Comparison of ENCODE assay signal across 11 cellular contexts in genomic region chr1:36257375-36257767, GRCh38. TPM values are rescaled to one million over a fixed set of nuclear protein-coding genes. Genes with fewer than 3 reads are reported as not detected.
DNase-seq lines count a peak whose midpoint lies in the region; ATAC-seq, FAIRE-seq and TF ChIP-seq lines count a peak whose summit lies in the region.
"Had no signal": no experiment of that assay in that cellular context is flagged by ENCODE, and none has a peak within 500 bp of the region (broad histone marks: within the 10 kb centered on the region; RNA-seq: fewer than 3 reads in every experiment).

No MANE protein-coding gene starts in this region.

- H3K27ac Mint-ChIP-seq in activated T-helper 1 cell treated with anti-CD3 and anti-CD28 coated beads, Interleukin-12 subunit alpha, Interleukin-12 subunit beta, Interleukin-2, Interleukin-4 antibody, amounts not matched to agents 30 ng/mL and 10 ng/mL and 1 ng/mL, durations not matched to agents 14 hours and 24 hours and 36 hours = peak overlapping the region; percentile 40

- no peak overlapping the region for H3K4me3 ChIP-seq in kidney (ENCODE audit: low read length in 2 of 2)

- TF ChIP-seq CTCF in 22Rv1 (IDR thresholded peaks at IDR 0.05) (no peak), kidney (IDR thresholded peaks at IDR 0.05; ENCODE audit: borderline replicate concordance, extremely low read depth, insufficient read depth) (no peak), D721Med (IDR thresholded peaks at IDR 0.05; ENCODE audit: insufficient read depth, missing control alignments) (no peak)

- no peak overlapping the region for H3K4me3 Mint-ChIP-seq in activated T-helper 1 cell treated with anti-CD3 and anti-CD28 coated beads, Interleukin-12 subunit alpha, Interleukin-12 subunit beta, Interleukin-2, Interleukin-4 antibody, amounts not matched to agents 30 ng/mL and 10 ng/mL and 1 ng/mL, durations not matched to agents 14 hours and 24 hours and 36 hours

- H3K9me3 ChIP-seq in kidney (ENCODE audit: control insufficient read depth in 1 of 2, low read length in 2 of 2) = no peaks in the 10 kb centered on the region

- peaks cover 3 to 7% of the 10 kb centered on the region in 2 donors for H3K36me3 ChIP-seq in kidney (ENCODE audit: control insufficient read depth in 1 of 2, insufficient read depth in 2 of 2, low read length in 2 of 2)

- H3K9me3 Mint-ChIP-seq in activated T-helper 1 cell treated with anti-CD3 and anti-CD28 coated beads, Interleukin-12 subunit alpha, Interleukin-12 subunit beta, Interleukin-2, Interleukin-4 antibody, amounts not matched to agents 30 ng/mL and 10 ng/mL and 1 ng/mL, durations not matched to agents 14 hours and 24 hours and 36 hours = no peaks in the 10 kb centered on the region

- peak overlapping the region; percentile 98 for H3K27ac ChIP-seq in 22Rv1
- H3K27ac ChIP-seq in kidney (ENCODE audit: low read depth in 2 of 2, low read length in 2 of 2) = peak overlapping the region; percentile 9 to 70

- H3K27me3 Mint-ChIP-seq in activated T-helper 1 cell treated with anti-CD3 and anti-CD28 coated beads, Interleukin-12 subunit alpha, Interleukin-12 subunit beta, Interleukin-2, Interleukin-4 antibody, amounts not matched to agents 30 ng/mL and 10 ng/mL and 1 ng/mL, durations not matched to agents 14 hours and 24 hours and 36 hours (ENCODE audit: insufficient read depth) = no peaks in the 10 kb centered on the region

- H3K4me1 ChIP-seq in kidney (ENCODE audit: control insufficient read depth in 1 of 2, insufficient read depth in 1 of 2, low read depth in 1 of 2, low read length in 2 of 2) = peaks cover 24 to 25% of the 10 kb centered on the region in 2 donors

- ATAC-seq in GM19328 (IDR thresholded peaks at IDR 0.05; ENCODE audit: unreplicated experiment) = no peak

- TF ChIP-seq POLR2A in GM12892 (IDR thresholded peaks at IDR 0.05; ENCODE audit: low read depth, low read length) = no peak

- no peak for FAIRE-seq in GM12892 (lab: Jason Lieb, UNC)
- FAIRE-seq in kidney (lab: Jason Lieb, UNC) = no peak
- no peak for FAIRE-seq in D721Med (lab: Jason Lieb, UNC)
- FAIRE-seq: islet of Langerhans had no signal

- H3K9ac ChIP-seq in kidney (ENCODE audit: low read length in 2 of 2) = no peak overlapping the region

- H3K4me1 Mint-ChIP-seq in activated T-helper 1 cell treated with anti-CD3 and anti-CD28 coated beads, Interleukin-12 subunit alpha, Interleukin-12 subunit beta, Interleukin-2, Interleukin-4 antibody, amounts not matched to agents 30 ng/mL and 10 ng/mL and 1 ng/mL, durations not matched to agents 14 hours and 24 hours and 36 hours (ENCODE audit: low read depth) = peaks cover 19% of the 10 kb centered on the region

- peaks cover 27% of the 10 kb centered on the region for H3K36me3 Mint-ChIP-seq in activated T-helper 1 cell treated with anti-CD3 and anti-CD28 coated beads, Interleukin-12 subunit alpha, Interleukin-12 subunit beta, Interleukin-2, Interleukin-4 antibody, amounts not matched to agents 30 ng/mL and 10 ng/mL and 1 ng/mL, durations not matched to agents 14 hours and 24 hours and 36 hours (ENCODE audit: low read depth)

- DNase-seq in GM12892 (ENCODE audit: insufficient read length) = peak; percentile 21
- DNase-seq in activated T-helper 1 cell treated with anti-CD3 and anti-CD28 coated beads, Interleukin-12 subunit alpha, Interleukin-12 subunit beta, Interleukin-2, Interleukin-4 antibody, amounts not matched to agents 30 ng/mL and 10 ng/mL and 1 ng/mL, durations not matched to agents 14 hours and 24 hours and 36 hours (ENCODE audit: low spot score) = no peak
- no peak for DNase-seq in kidney
- DNase-seq in T-helper 9 cell = no peak
- no peak for DNase-seq in UCSD-AML1 (lab: John Stamatoyannopoulos, UW; ENCODE audit: unreplicated experiment)
- no peak for DNase-seq in D721Med (ENCODE audit: insufficient read length, low spot score)
- DNase-seq: DMS153, NCI-H1048 had no signal

- intact Hi-C loops in activated T-helper 1 cell treated with anti-CD3 and anti-CD28 coated beads, Interleukin-12 subunit alpha, Interleukin-12 subunit beta, Interleukin-2, Interleukin-4 antibody, amounts not matched to agents 30 ng/mL and 10 ng/mL and 1 ng/mL, durations not matched to agents 14 hours and 24 hours and 36 hours (cut with micrococcal nuclease) = no loop called here
- intact Hi-C loops in kidney (cut with DNase I) = no loop called here

RNA-seq across cellular contexts. Expression of gene THRAP3, which starts 33.1 kb away (rescaled TPM):
- polyA plus RNA-seq in GM12892 (2012; ENCODE audit: missing spikeins) = 58.4 TPM
- total RNA-seq in activated T-helper 1 cell treated with anti-CD3 and anti-CD28 coated beads, Interleukin-12 subunit alpha, Interleukin-12 subunit beta, Interleukin-2, Interleukin-4 antibody, amounts not matched to agents 30 ng/mL and 10 ng/mL and 1 ng/mL, durations not matched to agents 14 hours and 24 hours and 36 hours = 147 and 154 TPM in 2 replicates
- total RNA-seq in kidney = 102 TPM
- 28.0 TPM for polyA plus RNA-seq in kidney (ENCODE audit: insufficient read depth, low read depth, low replicate concordance)

RNA-seq across cellular contexts. Expression of gene SH3D21, which starts 48.8 kb away (rescaled TPM):
- polyA plus RNA-seq in GM12892 (2012; ENCODE audit: missing spikeins) = 15.3 TPM
- total RNA-seq in activated T-helper 1 cell treated with anti-CD3 and anti-CD28 coated beads, Interleukin-12 subunit alpha, Interleukin-12 subunit beta, Interleukin-2, Interleukin-4 antibody, amounts not matched to agents 30 ng/mL and 10 ng/mL and 1 ng/mL, durations not matched to agents 14 hours and 24 hours and 36 hours = 7.5 and 8.3 TPM in 2 replicates
- total RNA-seq in kidney = 33.4 TPM
- 5.7 TPM for polyA plus RNA-seq in kidney (ENCODE audit: insufficient read depth, low read depth, low replicate concordance)
